ENCODE assay signal across 14 cellular contexts in the genomic region with DNA sequence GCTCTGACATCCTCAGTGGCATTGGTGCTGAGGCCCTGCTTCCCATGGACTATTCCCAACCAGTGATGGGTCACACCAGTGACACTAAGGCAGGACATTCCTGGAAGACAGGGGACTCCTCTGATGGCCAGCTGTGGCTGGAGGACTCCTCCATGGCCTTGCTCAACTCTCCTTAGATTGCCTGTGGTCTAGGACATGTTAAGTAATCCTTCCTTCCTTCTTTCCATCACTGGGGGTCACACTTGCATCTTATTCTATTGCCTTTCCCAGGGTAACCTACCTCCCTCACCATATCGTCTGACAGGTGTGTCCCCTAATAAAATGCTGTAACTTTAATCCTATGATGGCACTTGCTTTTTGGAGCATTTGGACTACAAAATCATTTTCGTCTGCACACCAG.
"Had no signal": no experiment of that assay in that cellular context is flagged by ENCODE, and none has a peak within 500 bp of the region (broad histone marks: within the 10 kb centered on the region; RNA-seq: fewer than 3 reads in every experiment).

No MANE protein-coding gene starts in this region.

- H3K36me3 ChIP-seq: adrenal gland, colonic mucosa, sigmoid colon had no signal

- H3K27ac ChIP-seq: adrenal gland, colonic mucosa, psoas muscle, sigmoid colon had no signal

- H3K4me1 ChIP-seq: adrenal gland, colonic mucosa, psoas muscle, sigmoid colon had no signal

- H3K27me3 ChIP-seq: adrenal gland, colonic mucosa, sigmoid colon had no signal

- H3K4me3 ChIP-seq: adrenal gland, colonic mucosa, psoas muscle, sigmoid colon had no signal

- H3K9me3 ChIP-seq: adrenal gland, colonic mucosa, psoas muscle, sigmoid colon had no signal

- ATAC-seq: left lobe of liver had no signal

- DNase-seq: activated CD4-positive, alpha-beta T cell treated with anti-CD3 and anti-CD28 coated beads, Interleukin-2, amount 10 ng/mL, durations not matched to agents 7 days and 5 days; activated CD4-positive, CD25-positive, alpha-beta regulatory T cell; activated naive CD4-positive, alpha-beta T cell treated with anti-CD3 and anti-CD28 coated beads, Interleukin-2, amount 50 U/mL, for 16 hours; activated T-cell treated with anti-CD3 and anti-CD28 coated beads, Interleukin-2, amount 50 U/mL, for 1 hour; adrenal gland; colonic mucosa; foreskin melanocyte; head of caudate nucleus; psoas muscle; sigmoid colon; stimulated activated CD4-positive, alpha-beta T cell treated with anti-CD3 and anti-CD28 coated beads, Interleukin-2, amount 100 ng/mL, for 24 hours; stimulated activated naive CD4-positive, alpha-beta T cell; trophoblast cell had no signal
